In the genomic region with DNA sequence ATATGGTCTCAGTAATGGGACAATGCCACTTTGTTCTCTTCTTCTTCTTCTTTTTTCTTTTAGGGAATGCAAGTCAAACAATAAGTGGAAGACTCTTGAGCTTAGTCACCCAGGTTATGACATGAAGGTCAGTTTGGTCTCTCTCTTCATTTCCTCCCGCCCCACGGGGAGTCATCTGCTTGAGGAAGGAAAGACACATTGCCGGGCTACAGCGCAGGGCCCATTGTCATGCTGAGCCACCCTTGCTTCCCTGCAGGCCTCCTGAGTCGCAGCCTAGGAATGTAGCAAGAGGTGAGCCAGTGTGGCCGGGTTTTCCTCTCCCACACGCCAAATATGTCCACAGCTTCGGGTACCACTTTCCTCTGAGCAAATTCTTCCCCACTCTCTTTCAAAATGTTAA, we compare ENCODE assay signal across 1 cellular context.
TF ChIP-seq lines count a peak whose summit lies in the region.

No MANE protein-coding gene starts in this region.

TF ChIP-seq in HepG2, 621 proteins besides CTCF, POLR2A, EP300 and RAD21 (continued from another document):
- TF ChIP-seq ZFAT (CRISPR knock-in tag; conservative IDR thresholded peaks at IDR 0.05), result no peak
- TF ChIP-seq TAF15 (IDR thresholded peaks at IDR 0.05; ENCODE audit: low read depth, low read length, poor library complexity, severe bottlenecking), result no peak
- TF ChIP-seq, protein P1, sequence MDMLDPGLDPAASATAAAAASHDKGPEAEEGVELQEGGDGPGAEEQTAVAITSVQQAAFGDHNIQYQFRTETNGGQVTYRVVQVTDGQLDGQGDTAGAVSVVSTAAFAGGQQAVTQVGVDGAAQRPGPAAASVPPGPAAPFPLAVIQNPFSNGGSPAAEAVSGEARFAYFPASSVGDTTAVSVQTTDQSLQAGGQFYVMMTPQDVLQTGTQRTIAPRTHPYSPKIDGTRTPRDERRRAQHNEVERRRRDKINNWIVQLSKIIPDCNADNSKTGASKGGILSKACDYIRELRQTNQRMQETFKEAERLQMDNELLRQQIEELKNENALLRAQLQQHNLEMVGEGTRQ (IDR thresholded peaks at IDR 0.05; ENCODE audit: low read depth, low read length), result no peak
- TF ChIP-seq, protein P1 (CRISPR knock-in tag; IDR thresholded peaks at IDR 0.05; ENCODE audit: borderline replicate concordance), result no peak
- TF ChIP-seq, protein P2, sequence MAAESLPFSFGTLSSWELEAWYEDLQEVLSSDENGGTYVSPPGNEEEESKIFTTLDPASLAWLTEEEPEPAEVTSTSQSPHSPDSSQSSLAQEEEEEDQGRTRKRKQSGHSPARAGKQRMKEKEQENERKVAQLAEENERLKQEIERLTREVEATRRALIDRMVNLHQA (CRISPR knock-in tag; IDR thresholded peaks at IDR 0.05), result no peak
- TF ChIP-seq TOPORS (CRISPR knock-in tag; IDR thresholded peaks at IDR 0.05), result no peak
- TF ChIP-seq, protein P3, sequence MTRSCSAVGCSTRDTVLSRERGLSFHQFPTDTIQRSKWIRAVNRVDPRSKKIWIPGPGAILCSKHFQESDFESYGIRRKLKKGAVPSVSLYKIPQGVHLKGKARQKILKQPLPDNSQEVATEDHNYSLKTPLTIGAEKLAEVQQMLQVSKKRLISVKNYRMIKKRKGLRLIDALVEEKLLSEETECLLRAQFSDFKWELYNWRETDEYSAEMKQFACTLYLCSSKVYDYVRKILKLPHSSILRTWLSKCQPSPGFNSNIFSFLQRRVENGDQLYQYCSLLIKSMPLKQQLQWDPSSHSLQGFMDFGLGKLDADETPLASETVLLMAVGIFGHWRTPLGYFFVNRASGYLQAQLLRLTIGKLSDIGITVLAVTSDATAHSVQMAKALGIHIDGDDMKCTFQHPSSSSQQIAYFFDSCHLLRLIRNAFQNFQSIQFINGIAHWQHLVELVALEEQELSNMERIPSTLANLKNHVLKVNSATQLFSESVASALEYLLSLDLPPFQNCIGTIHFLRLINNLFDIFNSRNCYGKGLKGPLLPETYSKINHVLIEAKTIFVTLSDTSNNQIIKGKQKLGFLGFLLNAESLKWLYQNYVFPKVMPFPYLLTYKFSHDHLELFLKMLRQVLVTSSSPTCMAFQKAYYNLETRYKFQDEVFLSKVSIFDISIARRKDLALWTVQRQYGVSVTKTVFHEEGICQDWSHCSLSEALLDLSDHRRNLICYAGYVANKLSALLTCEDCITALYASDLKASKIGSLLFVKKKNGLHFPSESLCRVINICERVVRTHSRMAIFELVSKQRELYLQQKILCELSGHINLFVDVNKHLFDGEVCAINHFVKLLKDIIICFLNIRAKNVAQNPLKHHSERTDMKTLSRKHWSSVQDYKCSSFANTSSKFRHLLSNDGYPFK (CRISPR knock-in tag; IDR thresholded peaks at IDR 0.05; ENCODE audit: borderline replicate concordance), result no peak
- no peak for TF ChIP-seq AGO2 (optimal IDR thresholded peaks at IDR 0.05; ENCODE audit: low read depth, low read length)
- TF ChIP-seq ZNF629 (CRISPR knock-in tag; conservative IDR thresholded peaks at IDR 0.05), result no peak
- TF ChIP-seq GLI4 (CRISPR knock-in tag; IDR thresholded peaks at IDR 0.05; ENCODE audit: borderline replicate concordance), result no peak
